Comparison of ENCODE assay signal across 22 cellular contexts in the genomic region with DNA sequence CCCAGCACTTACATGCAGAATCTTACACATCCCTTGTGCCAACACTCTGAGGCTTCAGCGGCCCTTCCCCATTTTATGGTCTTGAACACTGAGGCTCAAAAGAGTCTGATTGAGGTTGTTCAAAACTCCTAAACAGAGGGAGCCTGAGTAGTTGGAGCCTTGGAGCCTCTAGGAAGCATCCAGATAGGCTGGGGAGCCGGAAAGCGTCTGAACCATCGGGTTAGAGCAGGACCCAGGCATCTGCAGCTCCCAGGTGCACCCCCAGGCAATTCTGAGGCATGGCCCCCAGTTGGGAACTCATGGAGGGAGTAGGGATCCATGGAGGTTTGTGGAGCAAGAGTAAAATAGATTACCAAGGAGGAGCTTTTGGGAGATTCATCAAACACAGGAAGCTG. TPM values are rescaled to one million over a fixed set of nuclear protein-coding genes. Genes with fewer than 3 reads are reported as not detected.
A peak's percentile ranks its signal among the peaks of the same experiment; 100 is the strongest.
DNase-seq lines count a peak whose midpoint lies in the region; ATAC-seq, FAIRE-seq and TF ChIP-seq lines count a peak whose summit lies in the region.
"Had no signal": no experiment of that assay in that cellular context is flagged by ENCODE, and none has a peak within 500 bp of the region (broad histone marks: within the 10 kb centered on the region; RNA-seq: fewer than 3 reads in every experiment).

No MANE protein-coding gene starts in this region.

- peak overlapping the region; percentile 99 for H3K27ac Mint-ChIP-seq in osteocyte (ENCODE audit: unreplicated experiment)
- H3K27ac Mint-ChIP-seq: stimulated activated naive CD8-positive, alpha-beta T cell treated with anti-CD3 and anti-CD28 coated beads, Interleukin-15, Interleukin-2, amounts not matched to agents 100 ng/mL and 50 ng/mL, for 24 hours had no signal

- H3K4me1 Mint-ChIP-seq in osteocyte (ENCODE audit: unreplicated experiment): peaks cover 72% of the 10 kb centered on the region

- no peak overlapping the region for H3K4me3 Mint-ChIP-seq in osteocyte (ENCODE audit: unreplicated experiment)
- H3K4me3 Mint-ChIP-seq: stimulated activated naive CD8-positive, alpha-beta T cell treated with anti-CD3 and anti-CD28 coated beads, Interleukin-15, Interleukin-2, amounts not matched to agents 100 ng/mL and 50 ng/mL, for 24 hours had no signal

- H3K36me3 ChIP-seq in esophagus muscularis mucosa: no peaks in the 10 kb centered on the region
- H3K36me3 ChIP-seq: BLaER1, prostate gland had no signal

- no peak for TF ChIP-seq EP300 in esophagus muscularis mucosa (IDR thresholded peaks at IDR 0.05)

- peaks cover 47 to 85% (median 78%) of the 10 kb centered on the region in 4 donors for H3K4me1 ChIP-seq in esophagus muscularis mucosa
- H3K4me1 ChIP-seq: prostate gland had no signal

- peak overlapping the region; percentile 81 to 84 (median 83) for H3K27ac ChIP-seq in esophagus muscularis mucosa (replicated peaks in 1 of 4)
- H3K27ac ChIP-seq: BLaER1 had no signal

- H3K27me3 ChIP-seq in esophagus muscularis mucosa: no peaks in the 10 kb centered on the region

- no peak overlapping the region for H3K4me3 ChIP-seq in esophagus muscularis mucosa
- H3K4me3 ChIP-seq: BLaER1, prostate gland, smooth muscle cell had no signal

- no peak for TF ChIP-seq POLR2A in esophagus muscularis mucosa (IDR thresholded peaks at IDR 0.05; ENCODE audit: low read depth)

- H3K36me3 Mint-ChIP-seq in osteocyte (ENCODE audit: unreplicated experiment): no peaks in the 10 kb centered on the region

- H3K9me3 Mint-ChIP-seq in osteocyte (ENCODE audit: unreplicated experiment): no peaks in the 10 kb centered on the region
- H3K9me3 Mint-ChIP-seq: stimulated activated naive CD8-positive, alpha-beta T cell treated with anti-CD3 and anti-CD28 coated beads, Interleukin-15, Interleukin-2, amounts not matched to agents 100 ng/mL and 50 ng/mL, for 24 hours had no signal

- no peaks in the 10 kb centered on the region for H3K27me3 Mint-ChIP-seq in osteocyte (ENCODE audit: unreplicated experiment)

- 93% methylated on average over 4 of the region's 4 CpGs for WGBS in esophagus muscularis mucosa

- FAIRE-seq in RCC 7860 (lab: Jason Lieb, UNC): no peak
- FAIRE-seq: frontal cortex had no signal

- peak; percentile 60 for DNase-seq in cardiac septum (ENCODE audit: low spot score)
- DNase-seq in left cardiac atrium: no peak
- no peak for DNase-seq in esophagus muscularis mucosa (ENCODE audit: extremely low spot score)
- peak; percentile 77 for DNase-seq in osteocyte (ENCODE audit: extremely low spot score, unreplicated experiment)
- peak; percentile 33 for DNase-seq in ureter (ENCODE audit: low spot score)
- no peak for DNase-seq in NCI-H524 (lab: John Stamatoyannopoulos, UW)
- DNase-seq in RCC 7860 (ENCODE audit: low spot score): no peak
- DNase-seq: activated CD4-positive, alpha-beta T cell treated with anti-CD3 and anti-CD28 coated beads, Interleukin-2, amount 50 U/mL, for 1 hour; activated naive CD4-positive, alpha-beta T cell; activated T-cell treated with anti-CD3 and anti-CD28 coated beads for 4 hours; amygdala; central memory CD4-positive, alpha-beta T cell; erythroblast; NCI-H1417 treated with DMSO at 0.1 percent for 48 hours; NCI-H526; stimulated activated CD4-positive, alpha-beta T cell treated with anti-CD3 and anti-CD28 coated beads, Interleukin-4, amount 100 ng/mL, for 24 hours had no signal

- intact Hi-C loops in cardiac septum (cut with DNase I) (no loop called here), left cardiac atrium (cut with DNase I) (loop anchor here in 1 of 2 donors (5.0 kb wide), 1 partner anchor 52 kb away; no protein-coding TSS in a partner anchor), esophagus muscularis mucosa (cut with DNase I) (no loop called here)

- no peak for TF ChIP-seq CTCF in esophagus muscularis mucosa (IDR thresholded peaks at IDR 0.05)
- no peak for TF ChIP-seq CTCF in osteocyte (IDR thresholded peaks at IDR 0.05)

- no peak for ATAC-seq in left cardiac atrium
- no peak for ATAC-seq in HG03342 (IDR thresholded peaks at IDR 0.05; ENCODE audit: unreplicated experiment)

- H3K9me3 ChIP-seq in esophagus muscularis mucosa: no peaks in the 10 kb centered on the region
- H3K9me3 ChIP-seq: BLaER1, prostate gland had no signal

RNA-seq across cellular contexts. Expression of a gene that starts 3.8 kb away (rescaled TPM):
- total RNA-seq in cardiac septum (46.4 TPM), left cardiac atrium (10 to 100 TPM; 19.4 to 24.6 TPM), esophagus muscularis mucosa (10 to 100 TPM; 39.0 to 98.9 (median 60.3) TPM), osteocyte (146 and 169 TPM in 2 replicates), ureter (13.1 TPM)

RNA-seq across cellular contexts. Expression of a gene that starts 9.6 kb away (rescaled TPM):
- 2.2 TPM for total RNA-seq in cardiac septum
- total RNA-seq in left cardiac atrium: 1 to 10 TPM; 1.2 to 1.3 TPM
- 1 to 10 TPM; 1.8 to 2.8 (median 2.0) TPM for total RNA-seq in esophagus muscularis mucosa
- 0.56 and 0.78 TPM in 2 replicates for total RNA-seq in osteocyte
- 5.0 TPM for total RNA-seq in ureter

Comparison
In these comparisons a context has a peak if more than half of its experiments do, and no peak if none do; other contexts are left out.
1. DNase-seq: peak in cardiac septum (single experiment), osteocyte (single experiment) and ureter (single experiment); none in left cardiac atrium (single experiment), esophagus muscularis mucosa (single experiment), NCI-H524 (0 of 2) and RCC 7860 (single experiment).